In genomic region chr15:59138243-59138642, GRCh38 we compare ENCODE assay signal across 8 cellular contexts. TPM values are rescaled to one million over a fixed set of nuclear protein-coding genes. Genes with fewer than 3 reads are reported as not detected.
DNase-seq lines count a peak whose midpoint lies in the region; ATAC-seq and TF ChIP-seq lines count a peak whose summit lies in the region.

No MANE protein-coding gene starts in this region.

- DNase-seq in GM13976 (ENCODE audit: low spot score) (peak; percentile 84), cerebellar cortex (ENCODE audit: low spot score) (peak; percentile 39), memory B cell (ENCODE audit: low spot score in 2 of 2) (peak; percentile 56 to 75)
- DNase-seq in Jurkat, Clone E6-1 (ENCODE audit: low read depth, low spot score) = peak; percentile 67
- peak; percentile 52 to 55 for DNase-seq in stimulated activated naive CD8-positive, alpha-beta T cell treated with anti-CD3 and anti-CD28 coated beads, Interleukin-15, amount 100 ng/mL, for 72 hours

- ATAC-seq in memory B cell (ENCODE audit: low read depth) = peak; percentile 98
- ATAC-seq in stimulated activated naive CD8-positive, alpha-beta T cell treated with anti-CD3 and anti-CD28 coated beads, Interleukin-15, amount 100 ng/mL, for 72 hours = peak; percentile 78
- ATAC-seq in GM19397 (IDR thresholded peaks at IDR 0.05; ENCODE audit: unreplicated experiment) = no peak

- H3K27ac ChIP-seq in 22Rv1 = no peak overlapping the region

- TF ChIP-seq CTCF in 22Rv1 (IDR thresholded peaks at IDR 0.05) (peak; percentile 83), GM13976 (IDR thresholded peaks at IDR 0.05; ENCODE audit: borderline replicate concordance, control extremely low read depth, extremely low read depth, insufficient read depth, missing control alignments) (peak; percentile 46), WI38 (IDR thresholded peaks at IDR 0.05; ENCODE audit: low read depth, low read length) (peak; percentile 52)

- H3K4me3 ChIP-seq in Jurkat, Clone E6-1 (ENCODE audit: low read length) = no peak overlapping the region
- H3K4me3 ChIP-seq in WI38 (ENCODE audit: low read depth, low read length) = no peak overlapping the region

- H3K27ac Mint-ChIP-seq in memory B cell = peak overlapping the region; percentile 64
- no peak overlapping the region for H3K27ac Mint-ChIP-seq in stimulated activated naive CD8-positive, alpha-beta T cell treated with anti-CD3 and anti-CD28 coated beads, Interleukin-15, amount 100 ng/mL, for 72 hours

- H3K4me3 Mint-ChIP-seq in memory B cell = no peak overlapping the region
- H3K4me3 Mint-ChIP-seq in stimulated activated naive CD8-positive, alpha-beta T cell treated with anti-CD3 and anti-CD28 coated beads, Interleukin-15, amount 100 ng/mL, for 72 hours = peak overlapping the region in 1 of 2 donors; percentile 11

- no peaks in the 10 kb centered on the region for H3K27me3 Mint-ChIP-seq in memory B cell
- no peaks in the 10 kb centered on the region for H3K27me3 Mint-ChIP-seq in stimulated activated naive CD8-positive, alpha-beta T cell treated with anti-CD3 and anti-CD28 coated beads, Interleukin-15, amount 100 ng/mL, for 72 hours

- H3K9me3 Mint-ChIP-seq in memory B cell = no peaks in the 10 kb centered on the region
- no peaks in the 10 kb centered on the region for H3K9me3 Mint-ChIP-seq in stimulated activated naive CD8-positive, alpha-beta T cell treated with anti-CD3 and anti-CD28 coated beads, Interleukin-15, amount 100 ng/mL, for 72 hours

- in situ Hi-C loops in GM13976 (cut with MboI; ENCODE audit: low sequenced_read_pairs, unreplicated experiment) = loop anchor here (25.0 kb wide), 1 partner anchor 901 kb away; no protein-coding TSS in a partner anchor

- peaks cover 13% of the 10 kb centered on the region for H3K4me1 Mint-ChIP-seq in memory B cell
- H3K4me1 Mint-ChIP-seq in stimulated activated naive CD8-positive, alpha-beta T cell treated with anti-CD3 and anti-CD28 coated beads, Interleukin-15, amount 100 ng/mL, for 72 hours = peaks cover 41% of the 10 kb centered on the region

- peaks cover 12% of the 10 kb centered on the region for H3K36me3 Mint-ChIP-seq in memory B cell

RNA-seq across cellular contexts. Expression of gene CCNB2, which starts 33.3 kb away (rescaled TPM):
- polyA plus RNA-seq in Jurkat, Clone E6-1 (2012; ENCODE audit: insufficient read depth, insufficient read length) = 184 TPM
